8 cellular contexts compared by ENCODE assay signal in genomic region chr4:165294907-165295306, GRCh38. TPM values are rescaled to one million over a fixed set of nuclear protein-coding genes. Genes with fewer than 3 reads are reported as not detected.
DNase-seq lines count a peak whose midpoint lies in the region; ATAC-seq, FAIRE-seq and TF ChIP-seq lines count a peak whose summit lies in the region.

No MANE protein-coding gene starts in this region.

- ATAC-seq in HG03108 (IDR thresholded peaks at IDR 0.05; ENCODE audit: unreplicated experiment): peak; percentile 93
- ATAC-seq in activated naive CD8-positive, alpha-beta T cell treated with anti-CD3 and anti-CD28 coated beads, Interleukin-2, amount 10 ng/mL, durations not matched to agents 7 days and 5 days (ENCODE audit: low read depth): peak; percentile 97

- H3K27me3 ChIP-seq in MM.1S (replicated peaks; ENCODE audit: insufficient read depth, low read length): no peaks in the 10 kb centered on the region

- no peaks in the 10 kb centered on the region for H3K9me3 Mint-ChIP-seq in CD14-positive monocyte
- no peaks in the 10 kb centered on the region for H3K9me3 Mint-ChIP-seq in activated naive CD8-positive, alpha-beta T cell treated with anti-CD3 and anti-CD28 coated beads, Interleukin-2, amount 10 ng/mL, durations not matched to agents 7 days and 5 days

- H3K27ac Mint-ChIP-seq in CD14-positive monocyte: peak overlapping the region; percentile 85 to 95 (median 94)
- H3K27ac Mint-ChIP-seq in activated naive CD8-positive, alpha-beta T cell treated with anti-CD3 and anti-CD28 coated beads, Interleukin-2, amount 10 ng/mL, durations not matched to agents 7 days and 5 days: peak overlapping the region; percentile 80

- POLR2A ChIA-PET in activated naive CD8-positive, alpha-beta T cell treated with anti-CD3 and anti-CD28 coated beads, Interleukin-2, amount 10 ng/mL, durations not matched to agents 7 days and 5 days (lab: Charles Lee): no interaction called here

- H3K27me3 Mint-ChIP-seq in CD14-positive monocyte (ENCODE audit: low read depth in 3 of 3): no peaks in the 10 kb centered on the region
- H3K27me3 Mint-ChIP-seq in activated naive CD8-positive, alpha-beta T cell treated with anti-CD3 and anti-CD28 coated beads, Interleukin-2, amount 10 ng/mL, durations not matched to agents 7 days and 5 days: no peaks in the 10 kb centered on the region

- no peak overlapping the region for H3K27ac ChIP-seq in MM.1S (ENCODE audit: low read length)
- H3K27ac ChIP-seq in coronary artery: no peak overlapping the region

- intact Hi-C loops in CD14-positive monocyte (cut with micrococcal nuclease): loop anchor here in 1 of 2 donors (5.0 kb wide), 1 partner anchor 32 kb away; the partner anchor contains the start of gene MSMO1

- no peaks in the 10 kb centered on the region for H3K9me2 ChIP-seq in MM.1S (replicated peaks; ENCODE audit: insufficient read depth, low read length)

- no peaks in the 10 kb centered on the region for H3K9me3 ChIP-seq in MM.1S (replicated peaks; ENCODE audit: insufficient read depth, low read length)

- H3K79me2 ChIP-seq in MM.1S (ENCODE audit: low read length): no peaks in the 10 kb centered on the region

- H3K4me1 ChIP-seq in MM.1S (ENCODE audit: low read length): no peaks in the 10 kb centered on the region

- H3K9ac ChIP-seq in MM.1S (ENCODE audit: low read length): no peak overlapping the region

- TF ChIP-seq CTCF in CD14-positive monocyte (IDR thresholded peaks at IDR 0.05): no peak
- TF ChIP-seq CTCF in MM.1S (IDR thresholded peaks at IDR 0.05; ENCODE audit: low read length): no peak
- TF ChIP-seq CTCF in coronary artery (IDR thresholded peaks at IDR 0.05): no peak

- H3K4me3 ChIP-seq in MM.1S (ENCODE audit: low read length) (no peak overlapping the region), coronary artery (no peak overlapping the region)

- no peaks in the 10 kb centered on the region for H4K20me1 ChIP-seq in MM.1S (ENCODE audit: insufficient read depth, low read length)

- no peak overlapping the region for H2AFZ ChIP-seq in MM.1S (ENCODE audit: low read length)

- DNase-seq in CD14-positive monocyte (ENCODE audit: low spot score) (no peak), GM19239 (ENCODE audit: insufficient read length, low spot score) (no peak), T-helper 9 cell (no peak), MM.1S (no peak), coronary artery (ENCODE audit: low spot score) (no peak)
- DNase-seq in activated naive CD8-positive, alpha-beta T cell treated with anti-CD3 and anti-CD28 coated beads, Interleukin-2, amount 10 ng/mL, durations not matched to agents 7 days and 5 days: peak; percentile 39
- no peak for DNase-seq in stimulated activated naive CD4-positive, alpha-beta T cell treated with Interleukin-2 at 50 U/mL for 16 hours (lab: John Stamatoyannopoulos, UW)

- FAIRE-seq in GM19239 (lab: Jason Lieb, UNC): peak; percentile 84

- H3K36me3 Mint-ChIP-seq in CD14-positive monocyte: peaks cover 23 to 35% of the 10 kb centered on the region in 2 donors
- H3K36me3 Mint-ChIP-seq in activated naive CD8-positive, alpha-beta T cell treated with anti-CD3 and anti-CD28 coated beads, Interleukin-2, amount 10 ng/mL, durations not matched to agents 7 days and 5 days: peaks cover 47% of the 10 kb centered on the region

- H3K36me3 ChIP-seq in MM.1S (replicated peaks; ENCODE audit: insufficient read depth, low read length): no peaks in the 10 kb centered on the region

- H3F3A ChIP-seq in MM.1S (ENCODE audit: insufficient read depth, low read length): 0 out of 2 replicates have a peak, but pooled peaks cover 4% of the 10 kb centered on the region

- H3K4me1 Mint-ChIP-seq in CD14-positive monocyte: peaks cover 50% of the 10 kb centered on the region
- H3K4me1 Mint-ChIP-seq in activated naive CD8-positive, alpha-beta T cell treated with anti-CD3 and anti-CD28 coated beads, Interleukin-2, amount 10 ng/mL, durations not matched to agents 7 days and 5 days: peaks cover 16% of the 10 kb centered on the region

- no peak overlapping the region for H3K4me2 ChIP-seq in MM.1S (ENCODE audit: low read depth, low read length)

- H3K4me3 Mint-ChIP-seq in CD14-positive monocyte: peak overlapping the region; percentile 72 to 91
- peak overlapping the region; percentile 70 for H3K4me3 Mint-ChIP-seq in activated naive CD8-positive, alpha-beta T cell treated with anti-CD3 and anti-CD28 coated beads, Interleukin-2, amount 10 ng/mL, durations not matched to agents 7 days and 5 days

RNA-seq across cellular contexts. Expression of gene MSMO1, which starts 32.6 kb away (rescaled TPM):
- 1 to 10 TPM; 6.0 to 7.6 TPM for polyA plus RNA-seq in CD14-positive monocyte
- 10 to 100 TPM; 42.3 to 47.4 TPM for total RNA-seq in activated naive CD8-positive, alpha-beta T cell treated with anti-CD3 and anti-CD28 coated beads, Interleukin-2, amount 10 ng/mL, durations not matched to agents 7 days and 5 days
